29 cellular contexts compared by ENCODE assay signal in the genomic region with DNA sequence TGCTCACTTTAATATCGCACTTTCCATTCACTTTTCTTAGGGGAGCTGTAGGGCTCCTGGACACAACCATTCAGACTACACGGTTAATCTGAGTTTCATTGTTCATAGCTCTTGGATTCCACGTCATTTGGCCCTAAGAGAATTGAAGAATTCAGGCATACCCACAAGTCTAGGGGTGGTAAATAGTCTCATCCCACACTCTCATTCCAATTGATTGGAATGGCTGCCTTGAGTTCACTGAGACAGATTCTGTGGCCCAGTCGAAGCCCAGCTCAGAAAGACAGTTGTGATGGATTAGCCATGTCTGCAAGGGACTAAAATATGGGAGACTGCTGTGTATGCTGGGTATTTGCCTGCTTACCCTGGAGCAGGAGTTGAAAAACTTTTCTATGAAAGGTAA.
"Had no signal": no experiment of that assay in that cellular context is flagged by ENCODE, and none has a peak within 500 bp of the region (broad histone marks: within the 10 kb centered on the region; RNA-seq: fewer than 3 reads in every experiment).

No MANE protein-coding gene starts in this region.

- H3K4me1 ChIP-seq: adrenal gland, SJCRH30 had no signal

- H3K27ac ChIP-seq: adrenal gland, body of pancreas, KMS-11, SJCRH30, VCaP had no signal

- H3K27ac Mint-ChIP-seq: activated CD4-positive, alpha-beta memory T cell treated with anti-CD3 and anti-CD28 coated beads, Interleukin-2, amount 10 ng/mL, durations not matched to agents 7 days and 5 days; activated naive CD4-positive, alpha-beta T cell treated with anti-CD3 and anti-CD28 coated beads, Interleukin-2, amount 10 ng/mL, durations not matched to agents 7 days and 5 days; activated naive CD8-positive, alpha-beta T cell treated with anti-CD3 and anti-CD28 coated beads for 36 hours; activated T-helper 17 cell treated with anti-CD3 and anti-CD28 coated beads, Interleukin-2, amount 50 U/mL, for 72 hours; T-helper 17 cell had no signal

- H3K9ac ChIP-seq: KMS-11 had no signal

- H3K4me3 ChIP-seq: adrenal gland, body of pancreas, SJCRH30 had no signal

- FAIRE-seq: TTC549 had no signal

- H3K9me3 Mint-ChIP-seq: activated T-helper 17 cell treated with anti-CD3 and anti-CD28 coated beads, Interleukin-2, amount 50 U/mL, for 72 hours had no signal

- H3K36me3 Mint-ChIP-seq: activated naive CD4-positive, alpha-beta T cell treated with anti-CD3 and anti-CD28 coated beads, Interleukin-2, amount 10 ng/mL, durations not matched to agents 7 days and 5 days had no signal

- H3K27me3 ChIP-seq: adrenal gland, body of pancreas, SJCRH30 had no signal

- H3K27me3 Mint-ChIP-seq: activated CD4-positive, alpha-beta memory T cell treated with anti-CD3 and anti-CD28 coated beads, Interleukin-2, amount 10 ng/mL, durations not matched to agents 7 days and 5 days; activated naive CD4-positive, alpha-beta T cell treated with anti-CD3 and anti-CD28 coated beads, Interleukin-2, amount 10 ng/mL, durations not matched to agents 7 days and 5 days; activated naive CD8-positive, alpha-beta T cell treated with anti-CD3 and anti-CD28 coated beads for 36 hours; activated T-helper 17 cell treated with anti-CD3 and anti-CD28 coated beads, Interleukin-2, amount 50 U/mL, for 72 hours; T-helper 17 cell had no signal

- H3K4me2 ChIP-seq: KMS-11 had no signal

- DNase-seq: activated CD4-positive, alpha-beta memory T cell treated with anti-CD3 and anti-CD28 coated beads, Interleukin-2, amount 10 ng/mL, durations not matched to agents 7 days and 5 days; activated CD4-positive, alpha-beta T cell treated with anti-CD3 and anti-CD28 coated beads, Interleukin-2, amount 50 U/mL, for 1 hour; activated CD4-positive, CD25-positive, alpha-beta regulatory T cell; activated gamma-delta T cell treated with Interleukin-2 at 50 U/mL for 16 hours; activated naive CD4-positive, alpha-beta T cell treated with anti-CD3 and anti-CD28 coated beads, Interleukin-2, amount 10 ng/mL, durations not matched to agents 7 days and 5 days; activated naive CD8-positive, alpha-beta T cell treated with anti-CD3 and anti-CD28 coated beads for 36 hours; activated T-cell treated with anti-CD3 and anti-CD28 coated beads for 4 hours; activated T-cell treated with anti-CD3 and anti-CD28 coated beads, Interleukin-2, amount 50 U/mL, for 48 hours; adrenal gland; anterior cingulate cortex; body of pancreas; MM.1S; NCI-H1105; NCI-H1436; NCI-H187; NCI-H2081; NCI-H510A treated with DMSO at 0.1 percent for 48 hours; NK-92 treated with Interleukin-12 subunit alpha and Interleukin-12 subunit beta, amount 100 ng/mL, for 24 hours; OCI-M1; Right ventricle myocardium superior; RPMI8226; SJCRH30; T-helper 17 cell; T1000 had no signal

- H3K9me3 ChIP-seq: SJCRH30 had no signal

- H3K4me1 Mint-ChIP-seq: activated CD4-positive, alpha-beta memory T cell treated with anti-CD3 and anti-CD28 coated beads, Interleukin-2, amount 10 ng/mL, durations not matched to agents 7 days and 5 days; activated naive CD4-positive, alpha-beta T cell treated with anti-CD3 and anti-CD28 coated beads, Interleukin-2, amount 10 ng/mL, durations not matched to agents 7 days and 5 days; activated naive CD8-positive, alpha-beta T cell treated with anti-CD3 and anti-CD28 coated beads for 36 hours; activated T-helper 17 cell treated with anti-CD3 and anti-CD28 coated beads, Interleukin-2, amount 50 U/mL, for 72 hours; central memory CD8-positive, alpha-beta T cell; T-helper 17 cell had no signal

- H3K36me3 ChIP-seq: adrenal gland, SJCRH30 had no signal

- H3K4me3 Mint-ChIP-seq: activated CD4-positive, alpha-beta memory T cell treated with anti-CD3 and anti-CD28 coated beads, Interleukin-2, amount 10 ng/mL, durations not matched to agents 7 days and 5 days; activated naive CD4-positive, alpha-beta T cell treated with anti-CD3 and anti-CD28 coated beads, Interleukin-2, amount 10 ng/mL, durations not matched to agents 7 days and 5 days; activated naive CD8-positive, alpha-beta T cell treated with anti-CD3 and anti-CD28 coated beads for 36 hours; activated T-helper 17 cell treated with anti-CD3 and anti-CD28 coated beads, Interleukin-2, amount 50 U/mL, for 72 hours; central memory CD8-positive, alpha-beta T cell; T-helper 17 cell had no signal
